In the genomic region with DNA sequence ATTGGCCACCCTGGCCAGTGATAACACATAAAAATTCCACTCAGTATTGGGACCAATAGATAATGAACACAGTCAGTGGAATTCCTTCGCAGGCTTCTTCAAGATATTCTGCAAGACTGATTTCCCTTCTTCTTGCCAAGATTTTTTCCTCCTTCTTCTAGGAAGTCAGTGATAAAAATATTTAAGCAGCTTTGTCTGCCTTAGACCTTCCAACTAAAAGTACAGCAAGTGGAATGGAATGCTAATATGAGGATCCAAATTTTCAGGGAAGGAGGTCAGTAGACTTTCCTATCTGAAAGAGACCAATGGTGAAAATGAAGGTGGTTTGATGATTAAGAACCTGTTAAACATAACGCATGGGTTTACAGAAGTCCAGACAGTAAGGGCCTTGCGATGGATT, we compare ENCODE assay signal across 21 cellular contexts. TPM values are rescaled to one million over a fixed set of nuclear protein-coding genes. Genes with fewer than 3 reads are reported as not detected.
DNase-seq lines count a peak whose midpoint lies in the region; TF ChIP-seq lines count a peak whose summit lies in the region.
"Had no signal": no experiment of that assay in that cellular context is flagged by ENCODE, and none has a peak within 500 bp of the region (broad histone marks: within the 10 kb centered on the region; RNA-seq: fewer than 3 reads in every experiment).

No MANE protein-coding gene starts in this region.

- H3K9me3 ChIP-seq in mammary epithelial cell (replicated peaks; ENCODE audit: insufficient read depth, low read length) (no peaks in the 10 kb centered on the region), muscle layer of colon (ENCODE audit: low read length) (no peaks in the 10 kb centered on the region), uterus (no peaks in the 10 kb centered on the region)
- no peaks in the 10 kb centered on the region for H3K9me3 ChIP-seq in effector memory CD4-positive, alpha-beta T cell (ENCODE audit: control insufficient read depth, low read length)
- H3K9me3 ChIP-seq: HAP-1, mucosa of descending colon had no signal

- H4K20me1 ChIP-seq in mammary epithelial cell (ENCODE audit: insufficient read depth, low read length), result no peaks in the 10 kb centered on the region

- peak overlapping the region; percentile 95 for H3K27ac Mint-ChIP-seq in MCF 10A (ENCODE audit: low read depth, unreplicated experiment)
- H3K27ac Mint-ChIP-seq: activated CD4-positive, alpha-beta T cell treated with anti-CD3 and anti-CD28 coated beads, Interleukin-2, amount 10 ng/mL, durations not matched to agents 7 days and 5 days; activated naive CD4-positive, alpha-beta T cell treated with anti-CD3 and anti-CD28 coated beads, Interleukin-2, amount 10 ng/mL, durations not matched to agents 7 days and 5 days; CD14-positive monocyte; dendritic cell treated with granulocyte-macrophage colony-stimulating factor and Interleukin-4, amounts not matched to agents 40 ng/mL and 50 ng/mL, for 4 days had no signal

- no peak for TF ChIP-seq POLR2A in uterus (IDR thresholded peaks at IDR 0.05)

- H3K4me1 ChIP-seq in mammary epithelial cell (ENCODE audit: insufficient read depth, low read length) (peaks cover 44% of the 10 kb centered on the region), muscle layer of colon (ENCODE audit: insufficient read depth, low read length) (peaks cover 82% of the 10 kb centered on the region), uterus (peaks cover 0 to 5% of the 10 kb centered on the region in 2 donors)
- H3K4me1 ChIP-seq in effector memory CD4-positive, alpha-beta T cell (ENCODE audit: control insufficient read depth, insufficient read depth, low read length, poor library complexity, severe bottlenecking), result no peaks in the 10 kb centered on the region
- H3K4me1 ChIP-seq: HAP-1 had no signal

- H3K27me3 ChIP-seq in mammary epithelial cell (ENCODE audit: insufficient read depth, low read length) (no peaks in the 10 kb centered on the region), dorsolateral prefrontal cortex (no peaks in the 10 kb centered on the region), muscle layer of colon (ENCODE audit: control insufficient read depth in 1 of 2, insufficient read depth in 2 of 2, low read length in 2 of 2) (no peaks in the 10 kb centered on the region), uterus (no peaks in the 10 kb centered on the region)
- H3K27me3 ChIP-seq in effector memory CD4-positive, alpha-beta T cell (replicated peaks; ENCODE audit: control insufficient read depth, insufficient read depth, low read length, poor library complexity, severe bottlenecking), result no peaks in the 10 kb centered on the region

- no peak overlapping the region for H2AFZ ChIP-seq in mammary epithelial cell (ENCODE audit: low read depth, low read length)

- H3K4me3 ChIP-seq in mammary epithelial cell (replicated peaks in 1 of 3; ENCODE audit: insufficient read depth in 1 of 3, low read depth in 2 of 3, low read length in 3 of 3) (no peak overlapping the region), dorsolateral prefrontal cortex (no peak overlapping the region), muscle layer of colon (ENCODE audit: low read depth in 1 of 2, low read length in 2 of 2) (no peak overlapping the region), uterus (no peak overlapping the region)
- no peak overlapping the region for H3K4me3 ChIP-seq in effector memory CD4-positive, alpha-beta T cell (ENCODE audit: insufficient read depth, low read depth, low read length, poor library complexity, severe bottlenecking)
- H3K4me3 ChIP-seq: HAP-1, mucosa of descending colon, smooth muscle cell had no signal

- intact Hi-C loops in MCF 10A (cut with micrococcal nuclease), result no loop called here
- intact Hi-C loops in mammary epithelial cell (cut with micrococcal nuclease), result no loop called here
- intact Hi-C loops in dorsolateral prefrontal cortex (cut with DNase I), result no loop called here
- intact Hi-C loops in uterus (cut with DNase I; ENCODE audit: low total_unique reads), result no loop called here

- POLR2A ChIA-PET in MCF 10A (lab: Yijun Ruan, JAX), result interaction anchor here (0.6 to 6.8 kb wide), 6 partner anchors 8 to 738 kb away, joined by 3 to 66 read pairs (median 10); a partner anchor contains a TSS

- H3K27ac ChIP-seq in mammary epithelial cell (ENCODE audit: insufficient read depth, low read depth, low read length) (no peak overlapping the region), dorsolateral prefrontal cortex (peak overlapping the region in 49 of 59 donors; percentile 2 to 97 (median 70)), muscle layer of colon (ENCODE audit: low read depth, low read length) (peak overlapping the region; percentile 9), uterus (peak overlapping the region; percentile 26 to 62)
- no peak overlapping the region for H3K27ac ChIP-seq in effector memory CD4-positive, alpha-beta T cell (ENCODE audit: insufficient read depth, low read length, poor library complexity, severe bottlenecking)

- H3K36me3 ChIP-seq in mammary epithelial cell (ENCODE audit: insufficient read depth, low read length), result peaks cover 5% of the 10 kb centered on the region
- no peaks in the 10 kb centered on the region for H3K36me3 ChIP-seq in muscle layer of colon (ENCODE audit: insufficient read depth, low read length)
- no peaks in the 10 kb centered on the region for H3K36me3 ChIP-seq in uterus
- H3K36me3 ChIP-seq in effector memory CD4-positive, alpha-beta T cell (ENCODE audit: control insufficient read depth, insufficient read depth, low read length), result no peaks in the 10 kb centered on the region
- H3K36me3 ChIP-seq: HAP-1 had no signal

- H3K9me3 Mint-ChIP-seq in MCF 10A (ENCODE audit: unreplicated experiment), result no peaks in the 10 kb centered on the region
- H3K9me3 Mint-ChIP-seq: activated CD4-positive, alpha-beta T cell treated with anti-CD3 and anti-CD28 coated beads, Interleukin-2, amount 10 ng/mL, durations not matched to agents 7 days and 5 days; activated naive CD4-positive, alpha-beta T cell treated with anti-CD3 and anti-CD28 coated beads, Interleukin-2, amount 10 ng/mL, durations not matched to agents 7 days and 5 days; dendritic cell treated with granulocyte-macrophage colony-stimulating factor and Interleukin-4, amounts not matched to agents 40 ng/mL and 50 ng/mL, for 4 days had no signal

- H3K79me2 ChIP-seq in mammary epithelial cell (ENCODE audit: insufficient read depth, low read length), result peaks cover 86% of the 10 kb centered on the region

- H3K36me3 Mint-ChIP-seq in MCF 10A (ENCODE audit: insufficient read depth, unreplicated experiment), result peaks cover 66% of the 10 kb centered on the region
- H3K36me3 Mint-ChIP-seq: activated naive CD4-positive, alpha-beta T cell treated with anti-CD3 and anti-CD28 coated beads, Interleukin-2, amount 10 ng/mL, durations not matched to agents 7 days and 5 days; CD14-positive monocyte had no signal

- H3K4me1 Mint-ChIP-seq in MCF 10A (ENCODE audit: insufficient read depth, unreplicated experiment), result peaks cover 77% of the 10 kb centered on the region
- H3K4me1 Mint-ChIP-seq: activated CD4-positive, alpha-beta T cell treated with anti-CD3 and anti-CD28 coated beads, Interleukin-2, amount 10 ng/mL, durations not matched to agents 7 days and 5 days; activated naive CD4-positive, alpha-beta T cell treated with anti-CD3 and anti-CD28 coated beads, Interleukin-2, amount 10 ng/mL, durations not matched to agents 7 days and 5 days had no signal

- no peak overlapping the region for H3K4me2 ChIP-seq in mammary epithelial cell (ENCODE audit: insufficient read depth, low read depth, low read length)
- H3K4me2 ChIP-seq: smooth muscle cell had no signal

- DNase-seq in MCF 10A (ENCODE audit: unreplicated experiment), result no peak
- no peak for DNase-seq in mammary epithelial cell
- DNase-seq in dorsolateral prefrontal cortex, result no peak
- no peak for DNase-seq in uterus
- DNase-seq in SHP77 treated with DMSO at 0.1 percent for 48 hours (lab: John Stamatoyannopoulos, UW), result no peak
- DNase-seq in NCI-H2107 (lab: John Stamatoyannopoulos, UW), result no peak
- DNase-seq in effector memory CD4-positive, alpha-beta T cell, result no peak
- DNase-seq: 8988T; activated CD4-positive, alpha-beta T cell treated with anti-CD3 and anti-CD28 coated beads, Interleukin-2, amount 10 ng/mL, durations not matched to agents 7 days and 5 days; activated naive CD4-positive, alpha-beta T cell treated with anti-CD3 and anti-CD28 coated beads, Interleukin-2, amount 10 ng/mL, durations not matched to agents 7 days and 5 days; erythroblast; kidney; mucosa of descending colon; NCI-H1105; NCI-H748 treated with DMSO at 0.1 percent for 48 hours; occipital lobe had no signal

- 100% methylated on average over 3 of the region's 3 CpGs for WGBS in mammary epithelial cell (ENCODE audit: low coverage, missing lambda C conversion rate)

- H3K9ac ChIP-seq in mammary epithelial cell (ENCODE audit: insufficient read depth, low read length) (no peak overlapping the region), muscle layer of colon (ENCODE audit: low read length) (no peak overlapping the region)

- in situ Hi-C loops in mammary epithelial cell (cut with MboI; ENCODE audit: low sequenced_read_pairs in 2 of 2), result no loop called here

- no peak overlapping the region for H3K4me3 Mint-ChIP-seq in MCF 10A (ENCODE audit: unreplicated experiment)
- H3K4me3 Mint-ChIP-seq: activated CD4-positive, alpha-beta T cell treated with anti-CD3 and anti-CD28 coated beads, Interleukin-2, amount 10 ng/mL, durations not matched to agents 7 days and 5 days; activated naive CD4-positive, alpha-beta T cell treated with anti-CD3 and anti-CD28 coated beads, Interleukin-2, amount 10 ng/mL, durations not matched to agents 7 days and 5 days; CD14-positive monocyte; dendritic cell treated with granulocyte-macrophage colony-stimulating factor and Interleukin-4, amounts not matched to agents 40 ng/mL and 50 ng/mL, for 4 days had no signal

- dilution Hi-C loops in mammary epithelial cell (cut with HindIII; ENCODE audit: low sequenced_read_pairs), result no loop called here

- no TSS peak for BruUV-seq in MCF 10A (replicated peaks; lab: Mats Ljungman, UMichigan)
- BruUV-seq in mammary epithelial cell (replicated peaks; lab: Mats Ljungman, UMichigan), result no TSS peak

- CTCF ChIA-PET in MCF 10A (lab: Yijun Ruan, JAX), result interaction anchor here (0.6 kb wide), 1 partner anchor 962 kb away, joined by 3 read pairs; no protein-coding TSS in a partner anchor
- CTCF ChIA-PET in mammary epithelial cell (lab: Charles Lee; ENCODE audit: low non-redundant PET), result no interaction called here

- H3K27me3 Mint-ChIP-seq in MCF 10A (ENCODE audit: insufficient read depth, unreplicated experiment), result no peaks in the 10 kb centered on the region
- H3K27me3 Mint-ChIP-seq: dendritic cell treated with granulocyte-macrophage colony-stimulating factor and Interleukin-4, amounts not matched to agents 40 ng/mL and 50 ng/mL, for 4 days had no signal

- TF ChIP-seq CTCF in MCF 10A (IDR thresholded peaks at IDR 0.05; ENCODE audit: unreplicated experiment), result no peak
- no peak for TF ChIP-seq CTCF in mammary epithelial cell (conservative IDR thresholded peaks at IDR 0.05 in 1 of 2, IDR thresholded peaks at IDR 0.05 in 1 of 2; ENCODE audit: extremely low read depth in 1 of 2, insufficient read depth in 1 of 2, low read depth in 1 of 2, low read length in 2 of 2)
- TF ChIP-seq CTCF in dorsolateral prefrontal cortex (IDR thresholded peaks at IDR 0.05 in 54 of 56, conservative IDR thresholded peaks at IDR 0.05 in 2 of 56; ENCODE audit: low read depth in 1 of 56, partially characterized antibody in 56 of 56), result no peak
- no peak for TF ChIP-seq CTCF in uterus (IDR thresholded peaks at IDR 0.05)

RNA-seq across cellular contexts. Expression of a gene that starts 9.6 kb away (rescaled TPM):
- total RNA-seq in MCF 10A (2022), result 26.3 and 31.9 TPM in 2 replicates
- 10 to 100 TPM; 10.8 to 15.5 TPM for total RNA-seq in mammary epithelial cell
- polyA plus RNA-seq in mammary epithelial cell, result 3.8 TPM
- 21.7 TPM for polyA minus RNA-seq in mammary epithelial cell
- total RNA-seq in dorsolateral prefrontal cortex, result 10 to 100 TPM; 42.3 to 91.6 (median 62.0) TPM
- 10 to 100 TPM; 36.8 to 65.6 (median 46.0) TPM for total RNA-seq in uterus

Comparison
In these comparisons a context has a peak if more than half of its experiments do, and no peak if none do; other contexts are left out.
1. H3K27ac ChIP-seq: peak in dorsolateral prefrontal cortex (49 of 59), muscle layer of colon (single experiment) and uterus (2 of 2); none in mammary epithelial cell (single experiment) and effector memory CD4-positive, alpha-beta T cell (single experiment).